In genomic region chr5:130032807-130033206, GRCh38 we compare ENCODE assay signal across 28 cellular contexts.
DNase-seq lines count a peak whose midpoint lies in the region; ATAC-seq, FAIRE-seq and TF ChIP-seq lines count a peak whose summit lies in the region.
"Had no signal": no experiment of that assay in that cellular context is flagged by ENCODE, and none has a peak within 500 bp of the region (broad histone marks: within the 10 kb centered on the region; RNA-seq: fewer than 3 reads in every experiment).

No MANE protein-coding gene starts in this region.

- ATAC-seq in right lobe of liver (peak; percentile 33 to 56 (median 46)), HepG2 (no peak), HG03439 (IDR thresholded peaks at IDR 0.05; ENCODE audit: unreplicated experiment) (no peak), HG02852 (IDR thresholded peaks at IDR 0.05; ENCODE audit: unreplicated experiment) (no peak)
- ATAC-seq: A549, gastrocnemius medialis, psoas muscle had no signal

- H3K36me3 Mint-ChIP-seq in activated naive CD4-positive, alpha-beta T cell treated with anti-CD3 and anti-CD28 coated beads, Interleukin-2, amount 10 ng/mL, durations not matched to agents 7 days and 5 days, result no peaks in the 10 kb centered on the region
- H3K36me3 Mint-ChIP-seq in activated T-helper 1 cell treated with anti-CD3 and anti-CD28 coated beads, Interleukin-12 subunit alpha, Interleukin-12 subunit beta, Interleukin-2, Interleukin-4 antibody, amounts not matched to agents 30 ng/mL and 10 ng/mL and 1 ng/mL, durations not matched to agents 14 hours and 24 hours and 36 hours (ENCODE audit: low read depth), result no peaks in the 10 kb centered on the region
- H3K36me3 Mint-ChIP-seq: activated naive CD4-positive, alpha-beta T cell treated with anti-CD3 and anti-CD28 coated beads, Interleukin-2, amount 50 U/mL, for 24 hours; mesothelial cell of epicardium had no signal

- no peaks in the 10 kb centered on the region for H4K20me1 ChIP-seq in HepG2 (ENCODE audit: insufficient read depth, low read length)

- no peak for TF ChIP-seq EP300 in HepG2 (IDR thresholded peaks at IDR 0.05; ENCODE audit: low read depth in 2 of 2, low read length in 2 of 2)
- TF ChIP-seq EP300 in HepG2 (CRISPR knock-in tag; IDR thresholded peaks at IDR 0.05; ENCODE audit: borderline replicate concordance), result no peak

- TF ChIP-seq POLR2A in right lobe of liver (IDR thresholded peaks at IDR 0.05), result no peak
- TF ChIP-seq POLR2A in HepG2 (IDR thresholded peaks at IDR 0.05; ENCODE audit: insufficient read depth in 1 of 2, low read depth in 2 of 2, low read length in 2 of 2), result no peak

- DNase-seq in right lobe of liver (peak in 2 of 3 donors; percentile 30 to 41), HepG2 (ENCODE audit: low spot score) (no peak), hippocampal formation (lab: John Stamatoyannopoulos, UW) (peak; percentile 12 to 36), posterior cingulate gyrus (peak in 9 of 10 donors; percentile 15 to 89 (median 46))
- no peak for DNase-seq in activated naive CD4-positive, alpha-beta T cell treated with anti-CD3 and anti-CD28 coated beads, Interleukin-2, amount 10 ng/mL, durations not matched to agents 7 days and 5 days
- DNase-seq in activated T-helper 1 cell treated with anti-CD3 and anti-CD28 coated beads, Interleukin-12 subunit alpha, Interleukin-12 subunit beta, Interleukin-2, Interleukin-4 antibody, amounts not matched to agents 30 ng/mL and 10 ng/mL and 1 ng/mL, durations not matched to agents 14 hours and 24 hours and 36 hours (ENCODE audit: low spot score), result no peak
- DNase-seq: activated T-cell treated with anti-CD3 and anti-CD28 coated beads, Interleukin-2, amount 50 U/mL, for 1 hour; Caco-2; DMS79 treated with DMSO at 0.1 percent for 48 hours; effector memory CD4-positive, alpha-beta T cell; gastrocnemius medialis; HFFc6; NCI-H1694 treated with DMSO at 0.1 percent for 48 hours; NCI-H748 treated with DMSO at 0.1 percent for 48 hours; SHP77; stimulated activated CD4-positive, alpha-beta T cell treated with anti-CD3 and anti-CD28 coated beads, Interleukin-4, amount 100 ng/mL, for 1 hour; stimulated activated naive CD4-positive, alpha-beta T cell treated with Interleukin-2 at 50 U/mL for 16 hours; SW 1271; upper lobe of left lung had no signal

- TF ChIP-seq RAD21 in HepG2 (CRISPR knock-in tag; IDR thresholded peaks at IDR 0.05), result no peak

- H3K4me3 ChIP-seq in right lobe of liver (no peak overlapping the region), HepG2 (replicated peaks in 1 of 3; ENCODE audit: insufficient read depth in 1 of 3, low read depth in 2 of 3, low read length in 3 of 3) (no peak overlapping the region)
- H3K4me3 ChIP-seq: A549, gastrocnemius medialis, psoas muscle, upper lobe of left lung had no signal

- POLR2A ChIA-PET in HepG2 (lab: Yijun Ruan, JAX), result no interaction called here

- H3K36me3 ChIP-seq in right lobe of liver (no peaks in the 10 kb centered on the region), HepG2 (replicated peaks in 1 of 2; ENCODE audit: control insufficient read depth in 1 of 2, insufficient read depth in 2 of 2, low read length in 2 of 2) (no peaks in the 10 kb centered on the region)
- H3K36me3 ChIP-seq: gastrocnemius medialis, upper lobe of left lung had no signal

- H3K4me1 ChIP-seq in right lobe of liver (no peaks in the 10 kb centered on the region), HepG2 (ENCODE audit: insufficient read depth, low read length) (no peaks in the 10 kb centered on the region)
- H3K4me1 ChIP-seq: A549, Caco-2, psoas muscle, upper lobe of left lung had no signal

- no peak overlapping the region for H3K4me3 Mint-ChIP-seq in activated naive CD4-positive, alpha-beta T cell treated with anti-CD3 and anti-CD28 coated beads, Interleukin-2, amount 10 ng/mL, durations not matched to agents 7 days and 5 days
- no peak overlapping the region for H3K4me3 Mint-ChIP-seq in activated T-helper 1 cell treated with anti-CD3 and anti-CD28 coated beads, Interleukin-12 subunit alpha, Interleukin-12 subunit beta, Interleukin-2, Interleukin-4 antibody, amounts not matched to agents 30 ng/mL and 10 ng/mL and 1 ng/mL, durations not matched to agents 14 hours and 24 hours and 36 hours
- H3K4me3 Mint-ChIP-seq: activated naive CD4-positive, alpha-beta T cell treated with anti-CD3 and anti-CD28 coated beads, Interleukin-2, amount 50 U/mL, for 24 hours; HFFc6; mesothelial cell of epicardium; neural crest cell had no signal

- CTCF ChIA-PET in HepG2 (lab: Yijun Ruan, JAX; ENCODE audit: low intra/inter-chr PET ratio, low total read pairs), result no interaction called here
- CTCF ChIA-PET in activated naive CD4-positive, alpha-beta T cell treated with anti-CD3 and anti-CD28 coated beads, Interleukin-2, amount 10 ng/mL, durations not matched to agents 7 days and 5 days (lab: Charles Lee), result no interaction called here

- no peaks in the 10 kb centered on the region for H3K9me3 Mint-ChIP-seq in activated naive CD4-positive, alpha-beta T cell treated with anti-CD3 and anti-CD28 coated beads, Interleukin-2, amount 10 ng/mL, durations not matched to agents 7 days and 5 days
- no peaks in the 10 kb centered on the region for H3K9me3 Mint-ChIP-seq in activated T-helper 1 cell treated with anti-CD3 and anti-CD28 coated beads, Interleukin-12 subunit alpha, Interleukin-12 subunit beta, Interleukin-2, Interleukin-4 antibody, amounts not matched to agents 30 ng/mL and 10 ng/mL and 1 ng/mL, durations not matched to agents 14 hours and 24 hours and 36 hours
- H3K9me3 Mint-ChIP-seq: activated naive CD4-positive, alpha-beta T cell treated with anti-CD3 and anti-CD28 coated beads, Interleukin-2, amount 50 U/mL, for 24 hours; mesothelial cell of epicardium; neural crest cell had no signal

- no peaks in the 10 kb centered on the region for H3K79me2 ChIP-seq in HepG2 (ENCODE audit: insufficient read depth, low read length)

- H3K9ac ChIP-seq in HepG2 (ENCODE audit: insufficient read depth, low read depth, low read length), result no peak overlapping the region

- no peak overlapping the region for H2AFZ ChIP-seq in HepG2 (ENCODE audit: low read length)

- H3K27ac ChIP-seq in right lobe of liver (no peak overlapping the region), HepG2 (ENCODE audit: extremely low read length, insufficient read depth, low read length) (no peak overlapping the region)
- H3K27ac ChIP-seq: A549, gastrocnemius medialis, psoas muscle, upper lobe of left lung had no signal

- no peak for FAIRE-seq in HepG2 (lab: Jason Lieb, UNC)
- FAIRE-seq: A549, GM12892, TTC549 had no signal

- H3K27me3 ChIP-seq in right lobe of liver (no peaks in the 10 kb centered on the region), HepG2 (ENCODE audit: control insufficient read depth in 1 of 2, insufficient read depth in 2 of 2, low read length in 2 of 2) (no peaks in the 10 kb centered on the region)
- H3K27me3 ChIP-seq: gastrocnemius medialis, upper lobe of left lung had no signal

- no peak overlapping the region for H3K4me2 ChIP-seq in HepG2 (ENCODE audit: low read depth, low read length)
- H3K4me2 ChIP-seq: A549 had no signal

- no peaks in the 10 kb centered on the region for H3K4me1 Mint-ChIP-seq in activated naive CD4-positive, alpha-beta T cell treated with anti-CD3 and anti-CD28 coated beads, Interleukin-2, amount 10 ng/mL, durations not matched to agents 7 days and 5 days
- H3K4me1 Mint-ChIP-seq in activated T-helper 1 cell treated with anti-CD3 and anti-CD28 coated beads, Interleukin-12 subunit alpha, Interleukin-12 subunit beta, Interleukin-2, Interleukin-4 antibody, amounts not matched to agents 30 ng/mL and 10 ng/mL and 1 ng/mL, durations not matched to agents 14 hours and 24 hours and 36 hours (ENCODE audit: low read depth), result no peaks in the 10 kb centered on the region
- H3K4me1 Mint-ChIP-seq: activated naive CD4-positive, alpha-beta T cell treated with anti-CD3 and anti-CD28 coated beads, Interleukin-2, amount 50 U/mL, for 24 hours; mesothelial cell of epicardium; neural crest cell had no signal

- TF ChIP-seq CTCF in right lobe of liver (IDR thresholded peaks at IDR 0.05) (no peak), HepG2 (CRISPR knock-in tag; IDR thresholded peaks at IDR 0.05) (no peak)

- no CpG with 5 or more reads among the region's 3 CpGs for WGBS in right lobe of liver (ENCODE audit: insufficient coverage, low coverage, low lambda C conversion rate, missing lambda C conversion rate)
- no CpG with 5 or more reads among the region's 3 CpGs for WGBS in HepG2 (ENCODE audit: low lambda C conversion rate)

- no peaks in the 10 kb centered on the region for H3K27me3 Mint-ChIP-seq in activated naive CD4-positive, alpha-beta T cell treated with anti-CD3 and anti-CD28 coated beads, Interleukin-2, amount 10 ng/mL, durations not matched to agents 7 days and 5 days
- H3K27me3 Mint-ChIP-seq in activated T-helper 1 cell treated with anti-CD3 and anti-CD28 coated beads, Interleukin-12 subunit alpha, Interleukin-12 subunit beta, Interleukin-2, Interleukin-4 antibody, amounts not matched to agents 30 ng/mL and 10 ng/mL and 1 ng/mL, durations not matched to agents 14 hours and 24 hours and 36 hours (ENCODE audit: insufficient read depth), result peaks cover 2% of the 10 kb centered on the region

- no peak overlapping the region for H3K27ac Mint-ChIP-seq in activated naive CD4-positive, alpha-beta T cell treated with anti-CD3 and anti-CD28 coated beads, Interleukin-2, amount 10 ng/mL, durations not matched to agents 7 days and 5 days
- H3K27ac Mint-ChIP-seq in activated T-helper 1 cell treated with anti-CD3 and anti-CD28 coated beads, Interleukin-12 subunit alpha, Interleukin-12 subunit beta, Interleukin-2, Interleukin-4 antibody, amounts not matched to agents 30 ng/mL and 10 ng/mL and 1 ng/mL, durations not matched to agents 14 hours and 24 hours and 36 hours, result no peak overlapping the region
- H3K27ac Mint-ChIP-seq: activated naive CD4-positive, alpha-beta T cell treated with anti-CD3 and anti-CD28 coated beads, Interleukin-2, amount 50 U/mL, for 24 hours; HFFc6; mesothelial cell of epicardium had no signal

- H3K9me3 ChIP-seq in right lobe of liver (no peaks in the 10 kb centered on the region), HepG2 (ENCODE audit: low read length) (no peaks in the 10 kb centered on the region)
- H3K9me3 ChIP-seq: A549, Caco-2, gastrocnemius medialis, psoas muscle, upper lobe of left lung had no signal

- intact Hi-C loops in right lobe of liver (cut with DNase I) (no loop called here), HepG2 (cut with micrococcal nuclease; ENCODE audit: unreplicated experiment) (no loop called here), posterior cingulate gyrus (cut with DNase I) (no loop called here)
- intact Hi-C loops in activated T-helper 1 cell treated with anti-CD3 and anti-CD28 coated beads, Interleukin-12 subunit alpha, Interleukin-12 subunit beta, Interleukin-2, Interleukin-4 antibody, amounts not matched to agents 30 ng/mL and 10 ng/mL and 1 ng/mL, durations not matched to agents 14 hours and 24 hours and 36 hours (cut with micrococcal nuclease), result no loop called here

- in situ Hi-C loops in HepG2 (cut with HindIII; ENCODE audit: extremely low pct_ligation_motif_present, low pct_unique_long_range_greater_than_20kb), result no loop called here

- no TSS peak for BruUV-seq in HepG2 (replicated peaks; lab: Mats Ljungman, UMichigan)

TF ChIP-seq in HepG2, 621 proteins besides CTCF, POLR2A, EP300 and RAD21 (continues in another document):
- TF ChIP-seq TBX3 (IDR thresholded peaks at IDR 0.05; ENCODE audit: borderline replicate concordance) (no peak), SP1 (IDR thresholded peaks at IDR 0.05) (no peak), SP1 (CRISPR knock-in tag; IDR thresholded peaks at IDR 0.05) (no peak), PPARG (CRISPR knock-in tag; conservative IDR thresholded peaks at IDR 0.05) (no peak)

Comparison
In these comparisons a context has a peak if more than half of its experiments do, and no peak if none do; other contexts are left out.
1. ATAC-seq: peak in right lobe of liver (4 of 4); none in HepG2 (single experiment), HG03439 (single experiment) and HG02852 (single experiment).
2. DNase-seq: peak in right lobe of liver (2 of 3), hippocampal formation (2 of 2) and posterior cingulate gyrus (9 of 10); none in HepG2 (single experiment), activated naive CD4-positive, alpha-beta T cell treated with anti-CD3 and anti-CD28 coated beads, Interleukin-2, amount 10 ng/mL, durations not matched to agents 7 days and 5 days (single experiment) and activated T-helper 1 cell treated with anti-CD3 and anti-CD28 coated beads, Interleukin-12 subunit alpha, Interleukin-12 subunit beta, Interleukin-2, Interleukin-4 antibody, amounts not matched to agents 30 ng/mL and 10 ng/mL and 1 ng/mL, durations not matched to agents 14 hours and 24 hours and 36 hours (single experiment).